23 cellular contexts compared by ENCODE assay signal in the genomic region with DNA sequence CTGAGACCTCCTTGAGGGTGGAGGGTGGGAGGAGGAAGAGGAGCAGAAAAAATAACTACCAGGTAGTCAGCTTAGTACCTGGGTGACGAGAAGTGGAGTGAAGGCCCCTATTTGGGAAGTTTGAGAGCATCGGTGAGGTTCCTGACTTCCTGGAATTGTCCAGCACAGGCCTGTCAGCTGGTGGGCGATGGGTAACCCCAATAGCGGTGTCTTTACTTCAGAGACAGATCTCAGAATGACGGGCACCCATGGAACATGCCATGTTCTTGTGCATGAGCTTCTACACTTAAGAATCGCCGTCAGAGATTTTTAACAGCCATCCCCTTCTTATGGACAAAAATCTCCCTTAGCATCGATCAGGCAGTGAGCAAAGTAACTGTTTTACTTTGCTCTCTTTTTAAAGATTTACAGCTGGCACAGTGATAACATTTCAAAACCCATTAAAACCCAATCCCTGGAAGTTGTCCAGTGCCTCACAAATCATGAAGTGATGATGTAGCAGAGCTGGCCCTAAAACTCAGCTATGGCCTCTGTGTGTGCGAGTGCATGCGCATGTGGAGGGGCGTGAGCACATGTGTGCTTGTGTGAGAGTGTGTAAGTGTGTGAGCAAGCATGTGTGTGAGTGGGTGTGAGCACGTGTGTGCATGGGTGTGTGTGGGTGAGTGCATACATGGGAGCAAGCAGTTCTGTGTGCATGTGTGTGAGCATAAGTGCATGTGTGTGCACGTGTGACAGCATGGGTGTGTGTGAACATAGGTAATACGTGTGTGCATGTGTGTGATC.
DNase-seq lines count a peak whose midpoint lies in the region; ATAC-seq and TF ChIP-seq lines count a peak whose summit lies in the region.
"Had no signal": no experiment of that assay in that cellular context is flagged by ENCODE, and none has a peak within 500 bp of the region (broad histone marks: within the 10 kb centered on the region; RNA-seq: fewer than 3 reads in every experiment).

No MANE protein-coding gene starts in this region.

- no peak overlapping the region for H3K4me2 ChIP-seq in SK-N-SH

- CTCF ChIA-PET in SK-N-SH (lab: Yijun Ruan, JAX) = no interaction called here

- H3F3A ChIP-seq in SK-N-SH (replicated peaks; ENCODE audit: insufficient read depth) = no peaks in the 10 kb centered on the region

- H3K27me3 ChIP-seq in testis (no peaks in the 10 kb centered on the region), SK-N-SH (ENCODE audit: insufficient read depth) (no peaks in the 10 kb centered on the region)

- no peaks in the 10 kb centered on the region for H3K79me2 ChIP-seq in SK-N-SH (ENCODE audit: insufficient read depth)

- H3K36me3 ChIP-seq in testis (ENCODE audit: low read depth, missing control alignments) = no peaks in the 10 kb centered on the region
- no peaks in the 10 kb centered on the region for H3K36me3 ChIP-seq in SK-N-SH (replicated peaks in 1 of 2; ENCODE audit: control insufficient read depth in 1 of 2, insufficient read depth in 2 of 2, low read length in 1 of 2)
- H3K36me3 ChIP-seq: breast epithelium had no signal

- ATAC-seq in GM21381 (IDR thresholded peaks at IDR 0.05; ENCODE audit: unreplicated experiment) = no peak

- TF ChIP-seq POLR2A in testis (IDR thresholded peaks at IDR 0.05) = no peak

- H3K4me3 ChIP-seq in testis = no peak overlapping the region
- H3K4me3 ChIP-seq in SK-N-SH (ENCODE audit: low read depth in 2 of 2, low read length in 1 of 2) = no peak overlapping the region
- H3K4me3 ChIP-seq: breast epithelium, SK-N-MC had no signal

- 79% methylated on average over 14 of the region's 14 CpGs for WGBS in testis, 2 donors
- 48% methylated on average over 14 of the region's 14 CpGs for WGBS in SK-N-SH (ENCODE audit: low lambda C conversion rate)

- TF ChIP-seq RAD21 in SK-N-SH (IDR thresholded peaks at IDR 0.05; ENCODE audit: low read length) = no peak

- no peaks in the 10 kb centered on the region for H3K9me3 ChIP-seq in testis
- no peaks in the 10 kb centered on the region for H3K9me3 ChIP-seq in SK-N-SH
- H3K9me3 ChIP-seq: breast epithelium had no signal

- H3K4me1 ChIP-seq in testis = no peaks in the 10 kb centered on the region
- H3K4me1 ChIP-seq in SK-N-SH (ENCODE audit: control insufficient read depth in 1 of 2, insufficient read depth in 2 of 2, low read depth in 1 of 2, low read length in 1 of 2) = peaks cover 0 to 12% of the 10 kb centered on the region in 2 experiments; a peak in 1 of 4 replicates
- H3K4me1 ChIP-seq: breast epithelium had no signal

- no peak for TF ChIP-seq CTCF in testis (IDR thresholded peaks at IDR 0.05)
- TF ChIP-seq CTCF in SK-N-SH (IDR thresholded peaks at IDR 0.05) = no peak

- intact Hi-C loops in testis (cut with DNase I; ENCODE audit: low total_unique reads) = no loop called here

- H3K9ac ChIP-seq in SK-N-SH = no peak overlapping the region

- no peaks in the 10 kb centered on the region for H4K20me1 ChIP-seq in SK-N-SH (ENCODE audit: insufficient read depth)

- no peak overlapping the region for H2AFZ ChIP-seq in SK-N-SH (ENCODE audit: low read depth)

- POLR2A ChIA-PET in SK-N-SH (lab: Yijun Ruan, JAX) = no interaction called here

- DNase-seq in activated T-cell treated with anti-CD3 and anti-CD28 coated beads, Interleukin-2, amount 50 U/mL, for 1 hour = peak; percentile 8
- no peak for DNase-seq in activated T-cell treated with anti-CD3 and anti-CD28 coated beads for 4 hours
- peak; percentile 29 for DNase-seq in ecto neural progenitor cell (ENCODE audit: low spot score)
- DNase-seq in mesenteric fat pad (ENCODE audit: low spot score) = peak; percentile 55
- peak; percentile 7 for DNase-seq in testis
- DNase-seq in SK-N-SH = no peak
- no peak for DNase-seq in KG1 (lab: John Stamatoyannopoulos, UW)
- DNase-seq: activated CD4-positive, alpha-beta T cell treated with anti-CD3 and anti-CD28 coated beads, Interleukin-2, amount 50 U/mL, for 4 hours; activated CD4-positive, CD25-positive, alpha-beta regulatory T cell; effector CD8-positive, alpha-beta T cell; erythroblast; foreskin fibroblast; Kasumi-1; natural killer cell; NCI-H1417 treated with DMSO at 0.1 percent for 48 hours; NCI-H2081; NCI-H526 treated with DMSO at 0.1 percent for 48 hours; NK-92 treated with Interleukin-12 subunit alpha and Interleukin-12 subunit beta, amount 100 ng/mL, for 24 hours; small intestine; stimulated activated naive CD4-positive, alpha-beta T cell treated with Interleukin-2 at 50 U/mL for 16 hours had no signal

- H3K9me2 ChIP-seq in SK-N-SH = no peaks in the 10 kb centered on the region

- H3K27ac ChIP-seq in testis (no peak overlapping the region), SK-N-SH (ENCODE audit: low read depth in 2 of 2, low read length in 1 of 2) (no peak overlapping the region)
- H3K27ac ChIP-seq: breast epithelium, SK-N-MC had no signal

- no peak for TF ChIP-seq EP300 in SK-N-SH (IDR thresholded peaks at IDR 0.05; ENCODE audit: borderline replicate concordance in 1 of 2, low read depth in 1 of 2, low read length in 1 of 2)

TF ChIP-seq in SK-N-SH, 30 proteins besides CTCF, POLR2A, EP300 and RAD21 (continues in another document):
- TF ChIP-seq FOXM1 (IDR thresholded peaks at IDR 0.05; ENCODE audit: low read depth) (no peak), JUND (IDR thresholded peaks at IDR 0.05) (no peak), NFIC (IDR thresholded peaks at IDR 0.05; ENCODE audit: borderline replicate concordance) (no peak), GATA2 (CRISPR knock-in tag; IDR thresholded peaks at IDR 0.05) (no peak), TCF12 (IDR thresholded peaks at IDR 0.05) (no peak), GABPA (IDR thresholded peaks at IDR 0.05; ENCODE audit: low read depth) (no peak), MXI1 (IDR thresholded peaks at IDR 0.05; ENCODE audit: low read depth, low read length) (no peak), MEF2A (IDR thresholded peaks at IDR 0.05; ENCODE audit: borderline replicate concordance, low read depth) (no peak), ELF1 (IDR thresholded peaks at IDR 0.05) (no peak), FOXJ3 (CRISPR knock-in tag; IDR thresholded peaks at IDR 0.05) (no peak), RFX5 (IDR thresholded peaks at IDR 0.05; ENCODE audit: low read length) (no peak), CHD2 (IDR thresholded peaks at IDR 0.05; ENCODE audit: low read length, partially characterized antibody) (no peak), SMC3 (IDR thresholded peaks at IDR 0.05; ENCODE audit: low read depth, low read length) (no peak)
- TF ChIP-seq, protein P1, sequence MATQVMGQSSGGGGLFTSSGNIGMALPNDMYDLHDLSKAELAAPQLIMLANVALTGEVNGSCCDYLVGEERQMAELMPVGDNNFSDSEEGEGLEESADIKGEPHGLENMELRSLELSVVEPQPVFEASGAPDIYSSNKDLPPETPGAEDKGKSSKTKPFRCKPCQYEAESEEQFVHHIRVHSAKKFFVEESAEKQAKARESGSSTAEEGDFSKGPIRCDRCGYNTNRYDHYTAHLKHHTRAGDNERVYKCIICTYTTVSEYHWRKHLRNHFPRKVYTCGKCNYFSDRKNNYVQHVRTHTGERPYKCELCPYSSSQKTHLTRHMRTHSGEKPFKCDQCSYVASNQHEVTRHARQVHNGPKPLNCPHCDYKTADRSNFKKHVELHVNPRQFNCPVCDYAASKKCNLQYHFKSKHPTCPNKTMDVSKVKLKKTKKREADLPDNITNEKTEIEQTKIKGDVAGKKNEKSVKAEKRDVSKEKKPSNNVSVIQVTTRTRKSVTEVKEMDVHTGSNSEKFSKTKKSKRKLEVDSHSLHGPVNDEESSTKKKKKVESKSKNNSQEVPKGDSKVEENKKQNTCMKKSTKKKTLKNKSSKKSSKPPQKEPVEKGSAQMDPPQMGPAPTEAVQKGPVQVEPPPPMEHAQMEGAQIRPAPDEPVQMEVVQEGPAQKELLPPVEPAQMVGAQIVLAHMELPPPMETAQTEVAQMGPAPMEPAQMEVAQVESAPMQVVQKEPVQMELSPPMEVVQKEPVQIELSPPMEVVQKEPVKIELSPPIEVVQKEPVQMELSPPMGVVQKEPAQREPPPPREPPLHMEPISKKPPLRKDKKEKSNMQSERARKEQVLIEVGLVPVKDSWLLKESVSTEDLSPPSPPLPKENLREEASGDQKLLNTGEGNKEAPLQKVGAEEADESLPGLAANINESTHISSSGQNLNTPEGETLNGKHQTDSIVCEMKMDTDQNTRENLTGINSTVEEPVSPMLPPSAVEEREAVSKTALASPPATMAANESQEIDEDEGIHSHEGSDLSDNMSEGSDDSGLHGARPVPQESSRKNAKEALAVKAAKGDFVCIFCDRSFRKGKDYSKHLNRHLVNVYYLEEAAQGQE (IDR thresholded peaks at IDR 0.05; ENCODE audit: low read depth, low read length) = no peak
- TF ChIP-seq, protein P2, sequence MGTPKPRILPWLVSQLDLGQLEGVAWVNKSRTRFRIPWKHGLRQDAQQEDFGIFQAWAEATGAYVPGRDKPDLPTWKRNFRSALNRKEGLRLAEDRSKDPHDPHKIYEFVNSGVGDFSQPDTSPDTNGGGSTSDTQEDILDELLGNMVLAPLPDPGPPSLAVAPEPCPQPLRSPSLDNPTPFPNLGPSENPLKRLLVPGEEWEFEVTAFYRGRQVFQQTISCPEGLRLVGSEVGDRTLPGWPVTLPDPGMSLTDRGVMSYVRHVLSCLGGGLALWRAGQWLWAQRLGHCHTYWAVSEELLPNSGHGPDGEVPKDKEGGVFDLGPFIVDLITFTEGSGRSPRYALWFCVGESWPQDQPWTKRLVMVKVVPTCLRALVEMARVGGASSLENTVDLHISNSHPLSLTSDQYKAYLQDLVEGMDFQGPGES (IDR thresholded peaks at IDR 0.05; ENCODE audit: low read depth, low read length) = no peak
- TF ChIP-seq, protein P3, sequence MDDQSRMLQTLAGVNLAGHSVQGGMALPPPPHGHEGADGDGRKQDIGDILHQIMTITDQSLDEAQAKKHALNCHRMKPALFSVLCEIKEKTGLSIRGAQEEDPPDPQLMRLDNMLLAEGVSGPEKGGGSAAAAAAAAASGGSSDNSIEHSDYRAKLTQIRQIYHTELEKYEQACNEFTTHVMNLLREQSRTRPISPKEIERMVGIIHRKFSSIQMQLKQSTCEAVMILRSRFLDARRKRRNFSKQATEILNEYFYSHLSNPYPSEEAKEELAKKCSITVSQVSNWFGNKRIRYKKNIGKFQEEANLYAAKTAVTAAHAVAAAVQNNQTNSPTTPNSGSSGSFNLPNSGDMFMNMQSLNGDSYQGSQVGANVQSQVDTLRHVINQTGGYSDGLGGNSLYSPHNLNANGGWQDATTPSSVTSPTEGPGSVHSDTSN (IDR thresholded peaks at IDR 0.05) = no peak
- TF ChIP-seq, protein P4, sequence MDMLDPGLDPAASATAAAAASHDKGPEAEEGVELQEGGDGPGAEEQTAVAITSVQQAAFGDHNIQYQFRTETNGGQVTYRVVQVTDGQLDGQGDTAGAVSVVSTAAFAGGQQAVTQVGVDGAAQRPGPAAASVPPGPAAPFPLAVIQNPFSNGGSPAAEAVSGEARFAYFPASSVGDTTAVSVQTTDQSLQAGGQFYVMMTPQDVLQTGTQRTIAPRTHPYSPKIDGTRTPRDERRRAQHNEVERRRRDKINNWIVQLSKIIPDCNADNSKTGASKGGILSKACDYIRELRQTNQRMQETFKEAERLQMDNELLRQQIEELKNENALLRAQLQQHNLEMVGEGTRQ (IDR thresholded peaks at IDR 0.05; ENCODE audit: borderline replicate concordance, low read depth, low read length) = no peak

Comparison
In these comparisons a context has a peak if more than half of its experiments do, and no peak if none do; other contexts are left out.
1. DNase-seq: peak in activated T-cell treated with anti-CD3 and anti-CD28 coated beads, Interleukin-2, amount 50 U/mL, for 1 hour (single experiment), ecto neural progenitor cell (single experiment), mesenteric fat pad (single experiment) and testis (single experiment); none in activated T-cell treated with anti-CD3 and anti-CD28 coated beads for 4 hours (single experiment), SK-N-SH (single experiment) and KG1 (single experiment).